17 cellular contexts compared by ENCODE assay signal in the genomic region with DNA sequence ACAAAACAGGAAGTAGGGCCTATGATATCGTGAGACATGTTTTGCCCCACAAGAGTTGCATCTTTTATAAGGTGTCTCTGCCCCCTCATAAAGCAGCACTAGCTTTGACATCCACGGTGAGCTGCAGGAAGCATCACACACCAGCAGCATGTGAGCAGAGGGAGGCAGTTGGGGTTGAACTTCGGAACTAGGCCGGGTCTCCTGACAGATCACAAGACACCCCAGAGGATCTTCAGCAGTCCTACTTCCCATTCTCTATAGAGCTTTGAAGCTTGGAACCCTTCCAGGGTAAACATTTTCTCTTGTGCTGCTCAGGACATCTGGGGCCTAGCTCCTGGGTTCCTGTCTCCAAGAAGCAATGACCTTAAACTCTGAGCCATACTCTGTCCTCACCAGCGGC. TPM values are rescaled to one million over a fixed set of nuclear protein-coding genes. Genes with fewer than 3 reads are reported as not detected.
DNase-seq lines count a peak whose midpoint lies in the region; TF ChIP-seq lines count a peak whose summit lies in the region.
"Had no signal": no experiment of that assay in that cellular context is flagged by ENCODE, and none has a peak within 500 bp of the region (broad histone marks: within the 10 kb centered on the region; RNA-seq: fewer than 3 reads in every experiment).

No MANE protein-coding gene starts in this region.

- H3K27me3 ChIP-seq in Karpas-422 (ENCODE audit: low read length), result no peaks in the 10 kb centered on the region
- no peaks in the 10 kb centered on the region for H3K27me3 ChIP-seq in uterus
- H3K27me3 ChIP-seq: foreskin keratinocyte had no signal

- no peak overlapping the region for H3K4me3 ChIP-seq in Karpas-422 (ENCODE audit: low read length)
- no peak overlapping the region for H3K4me3 ChIP-seq in uterus

- no peaks in the 10 kb centered on the region for H3K9me3 ChIP-seq in Karpas-422 (ENCODE audit: low read length)
- H3K9me3 ChIP-seq in uterus, result no peaks in the 10 kb centered on the region

- TF ChIP-seq POLR2A in uterus (IDR thresholded peaks at IDR 0.05), result no peak

- H3K27ac ChIP-seq in Karpas-422 (ENCODE audit: low read length) (no peak overlapping the region), uterus (no peak overlapping the region)
- H3K27ac ChIP-seq: C4-2B, foreskin keratinocyte had no signal

- H4K20me1 ChIP-seq in Karpas-422 (ENCODE audit: insufficient read depth, low read depth, low read length), result no peaks in the 10 kb centered on the region

- DNase-seq in MV-4-11 (lab: John Stamatoyannopoulos, UW), result peak; percentile 14
- DNase-seq in brain pericyte (ENCODE audit: low read depth, low spot score), result peak; percentile 15
- DNase-seq in iris pigment epithelial cell (ENCODE audit: low read depth), result peak; percentile 39
- DNase-seq in smooth muscle cell of the brain vasculature (ENCODE audit: low read depth, low spot score), result peak; percentile 36
- DNase-seq in Karpas-422, result no peak
- DNase-seq in ureter (ENCODE audit: low spot score), result no peak
- no peak for DNase-seq in uterus
- DNase-seq: activated CD4-positive, alpha-beta T cell treated with anti-CD3 and anti-CD28 coated beads, Interleukin-2, amount 50 U/mL, for 48 hours; effector memory CD4-positive, alpha-beta T cell; foreskin keratinocyte; islet precursor cell; naive thymus-derived CD4-positive, alpha-beta T cell; NCI-H1436; NCI-H526 treated with DMSO at 0.1 percent for 48 hours; right cardiac atrium; stimulated activated naive B cell treated with anti-CD40 and anti-IgM and Interleukin-4, amounts not matched to agents 10 μg/mL and 1 μg/mL and 100 μg/mL, for 72 hours had no signal

- H2AFZ ChIP-seq in Karpas-422 (ENCODE audit: low read length), result no peak overlapping the region

- no peaks in the 10 kb centered on the region for H3K79me2 ChIP-seq in Karpas-422 (ENCODE audit: low read length)

- intact Hi-C loops in uterus (cut with DNase I; ENCODE audit: low total_unique reads), result no loop called here

- no peak overlapping the region for H3K4me2 ChIP-seq in Karpas-422 (ENCODE audit: low read depth, low read length, poor library complexity, severe bottlenecking)

- no peak overlapping the region for H3K9ac ChIP-seq in Karpas-422 (ENCODE audit: low read length)

- H3K4me1 ChIP-seq in Karpas-422 (ENCODE audit: low read length) (no peaks in the 10 kb centered on the region), uterus (no peaks in the 10 kb centered on the region)
- H3K4me1 ChIP-seq: foreskin keratinocyte had no signal

- H3K36me3 ChIP-seq in Karpas-422 (ENCODE audit: insufficient read depth, low read length) (no peaks in the 10 kb centered on the region), uterus (no peaks in the 10 kb centered on the region)

- no peaks in the 10 kb centered on the region for H3K9me2 ChIP-seq in Karpas-422 (replicated peaks; ENCODE audit: insufficient read depth, low read length)

- no peak for TF ChIP-seq CTCF in uterus (IDR thresholded peaks at IDR 0.05)

RNA-seq across cellular contexts. Expression of a gene that starts 27.5 kb away (rescaled TPM):
- total RNA-seq in Karpas-422 (2014; rRNA removed; shearing (Covaris generic); ENCODE audit: low replicate concordance), result 0.60 and 0.94 TPM in 2 replicates
- total RNA-seq in ureter, result 3.1 TPM
- 1 to 10 TPM in 2 of 4 donors, under 1 TPM in 1, not detected in 1; 0.26 to 4.4 (median 3.7) TPM for total RNA-seq in uterus

RNA-seq across cellular contexts. Expression of a gene that starts 43.8 kb away (rescaled TPM):
- 5.3 and 19.6 TPM in 2 replicates for total RNA-seq in Karpas-422 (2014; rRNA removed; shearing (Covaris generic); ENCODE audit: low replicate concordance)
- total RNA-seq in ureter (16.9 TPM), uterus (10 to 100 TPM in 2 of 4 donors, 1 to 10 TPM in 2; 1.8 to 24.5 (median 12.9) TPM)

RNA-seq across cellular contexts. Expression of a gene that starts 57.3 kb away (rescaled TPM):
- total RNA-seq in Karpas-422 (2014; rRNA removed; shearing (Covaris generic); ENCODE audit: low replicate concordance), result 116 and 131 TPM in 2 replicates
- 48.9 TPM for total RNA-seq in ureter
- total RNA-seq in uterus, result 10 to 100 TPM in 3 of 4 donors, 1 to 10 TPM in 1; 6.4 to 84.3 (median 37.8) TPM

Comparison
In these comparisons a context has a peak if more than half of its experiments do, and no peak if none do; other contexts are left out.
1. DNase-seq: peak in MV-4-11 (single experiment), brain pericyte (single experiment), iris pigment epithelial cell (single experiment) and smooth muscle cell of the brain vasculature (single experiment); none in Karpas-422 (single experiment), ureter (single experiment) and uterus (0 of 2).